1 cellular context compared by ENCODE assay signal in the genomic region with DNA sequence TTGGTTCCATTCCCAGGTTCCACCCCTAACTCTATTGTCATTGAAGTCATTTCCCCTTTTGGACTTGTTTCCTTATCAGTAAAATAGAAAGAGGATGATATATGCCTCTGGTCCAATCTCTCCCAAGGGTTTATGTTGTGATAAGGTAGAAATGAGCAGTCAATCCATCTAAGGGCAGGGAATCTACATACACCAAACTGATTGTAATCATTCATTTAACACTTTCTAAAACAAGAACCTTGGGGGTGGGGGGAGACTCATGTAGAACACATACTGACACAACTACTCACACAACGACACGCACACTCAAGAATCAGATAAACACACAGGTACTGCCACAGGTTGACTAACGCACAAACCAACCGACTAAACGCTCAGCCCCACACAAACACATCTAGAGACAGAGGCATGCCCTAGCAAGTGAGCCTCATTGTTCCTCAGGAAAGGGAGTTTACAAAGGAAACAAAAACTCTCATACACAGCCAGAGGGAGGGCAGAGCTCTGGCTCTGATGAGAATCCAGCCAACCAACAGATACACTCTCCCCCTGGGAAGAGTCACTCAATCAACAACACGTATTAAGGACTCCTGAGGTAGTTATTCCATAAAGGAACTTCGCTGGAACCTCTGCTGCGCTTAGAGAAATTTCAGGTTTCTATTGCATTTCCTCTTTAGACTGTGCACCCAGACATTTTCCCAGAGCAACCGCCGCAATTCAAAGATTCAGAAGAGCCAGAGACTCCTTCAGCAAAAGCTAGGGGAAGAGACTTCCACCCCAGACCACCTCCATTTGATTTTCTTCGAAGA.
TF ChIP-seq lines count a peak whose summit lies in the region.

No MANE protein-coding gene starts in this region.

TF ChIP-seq in SK-N-SH treated with all-trans-retinoic acid at 6 μM for 48 hours, 23 proteins besides CTCF, POLR2A, EP300 and RAD21 (continued from another document):
- TF ChIP-seq, protein P1, sequence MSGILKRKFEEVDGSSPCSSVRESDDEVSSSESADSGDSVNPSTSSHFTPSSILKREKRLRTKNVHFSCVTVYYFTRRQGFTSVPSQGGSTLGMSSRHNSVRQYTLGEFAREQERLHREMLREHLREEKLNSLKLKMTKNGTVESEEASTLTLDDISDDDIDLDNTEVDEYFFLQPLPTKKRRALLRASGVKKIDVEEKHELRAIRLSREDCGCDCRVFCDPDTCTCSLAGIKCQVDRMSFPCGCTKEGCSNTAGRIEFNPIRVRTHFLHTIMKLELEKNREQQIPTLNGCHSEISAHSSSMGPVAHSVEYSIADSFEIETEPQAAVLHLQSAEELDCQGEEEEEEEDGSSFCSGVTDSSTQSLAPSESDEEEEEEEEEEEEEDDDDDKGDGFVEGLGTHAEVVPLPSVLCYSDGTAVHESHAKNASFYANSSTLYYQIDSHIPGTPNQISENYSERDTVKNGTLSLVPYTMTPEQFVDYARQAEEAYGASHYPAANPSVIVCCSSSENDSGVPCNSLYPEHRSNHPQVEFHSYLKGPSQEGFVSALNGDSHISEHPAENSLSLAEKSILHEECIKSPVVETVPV (CRISPR knock-in tag; IDR thresholded peaks at IDR 0.05): no peak
- TF ChIP-seq ARNTL (CRISPR knock-in tag; IDR thresholded peaks at IDR 0.05; ENCODE audit: borderline replicate concordance, low read depth) (no peak), ZFP30 (CRISPR knock-in tag; IDR thresholded peaks at IDR 0.05) (no peak)
